27 cellular contexts compared by ENCODE assay signal in the genomic region with DNA sequence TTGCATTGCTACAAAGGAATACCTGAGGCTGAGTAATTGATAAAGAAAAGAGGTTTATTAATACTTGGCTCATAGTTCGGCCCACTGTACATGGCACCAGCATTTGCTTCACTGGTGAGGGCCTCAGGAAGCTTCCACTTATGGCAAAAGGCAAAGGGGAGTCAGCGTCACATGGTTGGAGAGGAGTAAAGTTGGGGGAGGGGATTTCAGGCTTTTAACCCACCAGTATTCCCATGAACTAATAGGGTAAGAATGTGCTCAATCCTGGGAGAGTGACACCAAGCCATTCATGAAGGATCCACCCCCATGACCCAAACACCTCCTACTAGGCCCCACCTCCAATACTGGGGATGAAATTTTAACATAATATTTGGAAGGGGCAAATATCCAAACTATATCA.
"Had no signal": no experiment of that assay in that cellular context is flagged by ENCODE, and none has a peak within 500 bp of the region (broad histone marks: within the 10 kb centered on the region; RNA-seq: fewer than 3 reads in every experiment).

No MANE protein-coding gene starts in this region.

- DNase-seq: activated B cell treated with CpG ODN at 0.5 μM for 24 hours; activated CD4-positive, alpha-beta T cell treated with anti-CD3 and anti-CD28 coated beads for 36 hours; activated CD4-positive, alpha-beta T cell treated with anti-CD3 and anti-CD28 coated beads, Interleukin-2, amount 50 U/mL, for 4 hours; activated CD8-positive, alpha-beta memory T cell treated with anti-CD3 and anti-CD28 coated beads for 24 hours; activated CD8-positive, alpha-beta memory T cell treated with anti-CD3 and anti-CD28 coated beads, Interleukin-2, amount 50 U/mL, for 4 hours; activated naive CD4-positive, alpha-beta T cell; activated T-cell treated with anti-CD3 and anti-CD28 coated beads, Interleukin-2, amount 50 U/mL, for 24 hours; adrenal gland; brain microvascular endothelial cell; caudate nucleus; effector CD8-positive, alpha-beta T cell; glutamatergic neuron; left ventricle myocardium superior; mucosa of descending colon; stimulated activated CD4-positive, alpha-beta T cell treated with anti-CD3 and anti-CD28 coated beads, Interleukin-2, amount 100 ng/mL, for 48 hours; stimulated activated CD8-positive, alpha-beta memory T cell treated with anti-CD3 and anti-CD28 coated beads, Interleukin-4, amount 100 ng/mL, for 48 hours; stimulated activated naive B cell treated with anti-CD40 and anti-IgM and Interleukin-4, amounts not matched to agents 10 μg/mL and 1 μg/mL and 100 μg/mL, for 72 hours; T-cell; T-helper 9 cell; uterus had no signal

- H3K9me3 Mint-ChIP-seq: activated B cell treated with CpG ODN at 0.5 μM for 24 hours; activated T-cell treated with anti-CD3 and anti-CD28 coated beads, Interleukin-2, amount 50 U/mL, for 24 hours; activated T-helper 2 cell treated with anti-CD3 and anti-CD28 coated beads, Interferon-gamma antibody, Interleukin-2, Interleukin-4, amounts not matched to agents 10 μg/mL and 5 μg/mL and 100 μg/mL, durations not matched to agents 14 hours and 24 hours and 36 hours; dendritic cell treated with granulocyte-macrophage colony-stimulating factor and Interleukin-4, amounts not matched to agents 40 ng/mL and 50 ng/mL, for 4 days; memory B cell; stimulated activated naive B cell treated with anti-CD40 and anti-IgM and Interleukin-4, amounts not matched to agents 10 μg/mL and 1 μg/mL and 100 μg/mL, for 72 hours; T-cell had no signal

- H3K9me3 ChIP-seq: adrenal gland, ascending aorta, esophagus muscularis mucosa, mucosa of descending colon, uterus had no signal

- H3K4me3 ChIP-seq: adrenal gland, ascending aorta, esophagus muscularis mucosa, hepatocyte, mucosa of descending colon, uterus had no signal

- H3K4me1 ChIP-seq: adrenal gland, ascending aorta, esophagus muscularis mucosa, uterus had no signal

- H3K4me1 Mint-ChIP-seq: activated CD4-positive, alpha-beta T cell treated with anti-CD3 and anti-CD28 coated beads for 36 hours; memory B cell; stimulated activated naive B cell treated with anti-CD40 and anti-IgM and Interleukin-4, amounts not matched to agents 10 μg/mL and 1 μg/mL and 100 μg/mL, for 72 hours had no signal

- H3K27ac Mint-ChIP-seq: activated B cell treated with CpG ODN at 0.5 μM for 24 hours; activated CD4-positive, alpha-beta T cell treated with anti-CD3 and anti-CD28 coated beads for 36 hours; activated naive CD8-positive, alpha-beta T cell; activated T-cell treated with anti-CD3 and anti-CD28 coated beads, Interleukin-2, amount 50 U/mL, for 24 hours; activated T-helper 2 cell treated with anti-CD3 and anti-CD28 coated beads, Interferon-gamma antibody, Interleukin-2, Interleukin-4, amounts not matched to agents 10 μg/mL and 5 μg/mL and 100 μg/mL, durations not matched to agents 14 hours and 24 hours and 36 hours; dendritic cell treated with granulocyte-macrophage colony-stimulating factor and Interleukin-4, amounts not matched to agents 40 ng/mL and 50 ng/mL, for 4 days; memory B cell; stimulated activated naive B cell treated with anti-CD40 and anti-IgM and Interleukin-4, amounts not matched to agents 10 μg/mL and 1 μg/mL and 100 μg/mL, for 72 hours; T-cell had no signal

- H3K36me3 ChIP-seq: adrenal gland, ascending aorta, brain microvascular endothelial cell, esophagus muscularis mucosa, uterus had no signal

- H3K27ac ChIP-seq: adrenal gland, ascending aorta, brain microvascular endothelial cell, esophagus muscularis mucosa, hepatocyte, uterus had no signal

- H3K27me3 Mint-ChIP-seq: activated B cell treated with CpG ODN at 0.5 μM for 24 hours; activated CD4-positive, alpha-beta T cell treated with anti-CD3 and anti-CD28 coated beads for 36 hours; activated naive CD8-positive, alpha-beta T cell; activated T-cell treated with anti-CD3 and anti-CD28 coated beads, Interleukin-2, amount 50 U/mL, for 24 hours; dendritic cell treated with granulocyte-macrophage colony-stimulating factor and Interleukin-4, amounts not matched to agents 40 ng/mL and 50 ng/mL, for 4 days; memory B cell; stimulated activated naive B cell treated with anti-CD40 and anti-IgM and Interleukin-4, amounts not matched to agents 10 μg/mL and 1 μg/mL and 100 μg/mL, for 72 hours; T-cell had no signal

- ATAC-seq: activated CD4-positive, alpha-beta T cell treated with anti-CD3 and anti-CD28 coated beads for 36 hours; left ventricle myocardium superior; mucosa of descending colon; stimulated activated naive B cell treated with anti-CD40 and anti-IgM and Interleukin-4, amounts not matched to agents 10 μg/mL and 1 μg/mL and 100 μg/mL, for 72 hours; T-cell had no signal

- H3K36me3 Mint-ChIP-seq: activated naive CD8-positive, alpha-beta T cell; memory B cell; stimulated activated naive B cell treated with anti-CD40 and anti-IgM and Interleukin-4, amounts not matched to agents 10 μg/mL and 1 μg/mL and 100 μg/mL, for 72 hours; T-cell had no signal

- H3K4me3 Mint-ChIP-seq: activated B cell treated with CpG ODN at 0.5 μM for 24 hours; activated CD4-positive, alpha-beta T cell treated with anti-CD3 and anti-CD28 coated beads for 36 hours; activated naive CD8-positive, alpha-beta T cell; activated T-cell treated with anti-CD3 and anti-CD28 coated beads, Interleukin-2, amount 50 U/mL, for 24 hours; dendritic cell treated with granulocyte-macrophage colony-stimulating factor and Interleukin-4, amounts not matched to agents 40 ng/mL and 50 ng/mL, for 4 days; memory B cell; stimulated activated naive B cell treated with anti-CD40 and anti-IgM and Interleukin-4, amounts not matched to agents 10 μg/mL and 1 μg/mL and 100 μg/mL, for 72 hours; T-cell had no signal

- H3K27me3 ChIP-seq: adrenal gland, ascending aorta, brain microvascular endothelial cell, esophagus muscularis mucosa, hepatocyte, uterus had no signal
